30 cellular contexts compared by ENCODE assay signal in genomic region chr3:184941408-184941807, GRCh38.
"Had no signal": no experiment of that assay in that cellular context is flagged by ENCODE, and none has a peak within 500 bp of the region (broad histone marks: within the 10 kb centered on the region; RNA-seq: fewer than 3 reads in every experiment).

No MANE protein-coding gene starts in this region.

- H3K4me3 ChIP-seq: adrenal gland, body of pancreas, esophagus muscularis mucosa, gastrocnemius medialis, heart right ventricle had no signal

- DNase-seq: activated CD4-positive, alpha-beta memory T cell treated with anti-CD3 and anti-CD28 coated beads, Interleukin-2, amount 10 ng/mL, durations not matched to agents 7 days and 5 days; activated CD4-positive, alpha-beta T cell treated with anti-CD3 and anti-CD28 coated beads for 1 hour; activated CD4-positive, alpha-beta T cell treated with anti-CD3 and anti-CD28 coated beads for 4 hours; activated CD4-positive, alpha-beta T cell treated with anti-CD3 and anti-CD28 coated beads, Interleukin-2, amount 10 ng/mL, durations not matched to agents 7 days and 5 days; activated CD4-positive, alpha-beta T cell treated with anti-CD3 and anti-CD28 coated beads, Interleukin-2, amount 50 U/mL, for 4 hours; activated effector memory CD4-positive, alpha-beta T cell treated with Interleukin-2 at 50 U/mL for 16 hours; activated gamma-delta T cell treated with Interleukin-2 at 50 U/mL for 16 hours; activated naive CD4-positive, alpha-beta T cell treated with anti-CD3 and anti-CD28 coated beads, Interleukin-2, amount 50 U/mL, for 16 hours; activated naive CD4-positive, alpha-beta T cell treated with Interleukin-2 at 50 U/mL for 16 hours; activated naive CD8-positive, alpha-beta T cell treated with anti-CD3 and anti-CD28 coated beads, Interleukin-2, amount 50 U/mL, for 24 hours; activated T-cell treated with anti-CD3 and anti-CD28 coated beads, Interleukin-2, amount 50 U/mL, for 4 hours; adrenal gland; amygdala; aorta; body of pancreas; caudate nucleus; cortex of kidney; dermis blood vessel endothelial cell; effector CD4-positive, alpha-beta T cell; effector memory CD8-positive, alpha-beta T cell; erythroblast; foreskin keratinocyte; gastrocnemius medialis; glutamatergic neuron; heart right ventricle; T-helper 2 cell had no signal

- H3K4me1 ChIP-seq: adrenal gland, body of pancreas, esophagus muscularis mucosa, foreskin keratinocyte, gastrocnemius medialis had no signal

- H3K4me3 Mint-ChIP-seq: activated CD4-positive, alpha-beta memory T cell treated with anti-CD3 and anti-CD28 coated beads, Interleukin-2, amount 10 ng/mL, durations not matched to agents 7 days and 5 days; activated CD4-positive, alpha-beta T cell treated with anti-CD3 and anti-CD28 coated beads, Interleukin-2, amount 10 ng/mL, durations not matched to agents 7 days and 5 days; activated naive CD8-positive, alpha-beta T cell; activated naive CD8-positive, alpha-beta T cell treated with anti-CD3 and anti-CD28 coated beads, Interleukin-2, amount 50 U/mL, for 24 hours; activated T-cell treated with anti-CD3 and anti-CD28 coated beads, Interleukin-2, amount 50 U/mL, for 4 hours; activated T-helper 17 cell treated with anti-CD3 and anti-CD28 coated beads, Interleukin-2, amount 50 U/mL, for 72 hours; effector memory CD8-positive, alpha-beta T cell had no signal

- H3K9me3 ChIP-seq: adrenal gland, body of pancreas, esophagus muscularis mucosa, gastrocnemius medialis, heart right ventricle had no signal

- H3K27ac Mint-ChIP-seq: activated CD4-positive, alpha-beta memory T cell treated with anti-CD3 and anti-CD28 coated beads, Interleukin-2, amount 10 ng/mL, durations not matched to agents 7 days and 5 days; activated CD4-positive, alpha-beta T cell treated with anti-CD3 and anti-CD28 coated beads, Interleukin-2, amount 10 ng/mL, durations not matched to agents 7 days and 5 days; activated naive CD8-positive, alpha-beta T cell; activated naive CD8-positive, alpha-beta T cell treated with anti-CD3 and anti-CD28 coated beads, Interleukin-2, amount 50 U/mL, for 24 hours; activated T-helper 17 cell treated with anti-CD3 and anti-CD28 coated beads, Interleukin-2, amount 50 U/mL, for 72 hours; effector memory CD8-positive, alpha-beta T cell had no signal

- FAIRE-seq: colon had no signal

- H3K27me3 Mint-ChIP-seq: activated CD4-positive, alpha-beta memory T cell treated with anti-CD3 and anti-CD28 coated beads, Interleukin-2, amount 10 ng/mL, durations not matched to agents 7 days and 5 days; activated CD4-positive, alpha-beta T cell treated with anti-CD3 and anti-CD28 coated beads, Interleukin-2, amount 10 ng/mL, durations not matched to agents 7 days and 5 days; activated naive CD8-positive, alpha-beta T cell; activated naive CD8-positive, alpha-beta T cell treated with anti-CD3 and anti-CD28 coated beads, Interleukin-2, amount 50 U/mL, for 24 hours; activated T-helper 17 cell treated with anti-CD3 and anti-CD28 coated beads, Interleukin-2, amount 50 U/mL, for 72 hours; effector memory CD8-positive, alpha-beta T cell had no signal

- H3K27ac ChIP-seq: adrenal gland, body of pancreas, esophagus muscularis mucosa, foreskin keratinocyte, gastrocnemius medialis, heart right ventricle had no signal

- H3K9me3 Mint-ChIP-seq: activated CD4-positive, alpha-beta memory T cell treated with anti-CD3 and anti-CD28 coated beads, Interleukin-2, amount 10 ng/mL, durations not matched to agents 7 days and 5 days; activated CD4-positive, alpha-beta T cell treated with anti-CD3 and anti-CD28 coated beads, Interleukin-2, amount 10 ng/mL, durations not matched to agents 7 days and 5 days; activated naive CD8-positive, alpha-beta T cell treated with anti-CD3 and anti-CD28 coated beads, Interleukin-2, amount 50 U/mL, for 24 hours; activated T-cell treated with anti-CD3 and anti-CD28 coated beads, Interleukin-2, amount 50 U/mL, for 4 hours; activated T-helper 17 cell treated with anti-CD3 and anti-CD28 coated beads, Interleukin-2, amount 50 U/mL, for 72 hours; effector memory CD8-positive, alpha-beta T cell had no signal

- ATAC-seq: activated naive CD8-positive, alpha-beta T cell treated with anti-CD3 and anti-CD28 coated beads, Interleukin-2, amount 50 U/mL, for 24 hours; activated T-cell treated with anti-CD3 and anti-CD28 coated beads, Interleukin-2, amount 50 U/mL, for 4 hours; activated T-helper 17 cell treated with anti-CD3 and anti-CD28 coated beads, Interleukin-2, amount 50 U/mL, for 72 hours; body of pancreas; effector memory CD8-positive, alpha-beta T cell; foreskin keratinocyte; gastrocnemius medialis; heart right ventricle had no signal

- H3K27me3 ChIP-seq: adrenal gland, body of pancreas, esophagus muscularis mucosa, foreskin keratinocyte, gastrocnemius medialis, heart right ventricle had no signal

- H3K36me3 ChIP-seq: adrenal gland had no signal

- H3K4me1 Mint-ChIP-seq: activated CD4-positive, alpha-beta memory T cell treated with anti-CD3 and anti-CD28 coated beads, Interleukin-2, amount 10 ng/mL, durations not matched to agents 7 days and 5 days; activated CD4-positive, alpha-beta T cell treated with anti-CD3 and anti-CD28 coated beads, Interleukin-2, amount 10 ng/mL, durations not matched to agents 7 days and 5 days; activated naive CD8-positive, alpha-beta T cell treated with anti-CD3 and anti-CD28 coated beads, Interleukin-2, amount 50 U/mL, for 24 hours had no signal
